ENCODE assay signal across 10 cellular contexts in genomic region chr1:161199506-161200119, GRCh38. TPM values are rescaled to one million over a fixed set of nuclear protein-coding genes. Genes with fewer than 3 reads are reported as not detected.
DNase-seq lines count a peak whose midpoint lies in the region; ATAC-seq and TF ChIP-seq lines count a peak whose summit lies in the region.
"Had no signal": no experiment of that assay in that cellular context is flagged by ENCODE, and none has a peak within 500 bp of the region (broad histone marks: within the 10 kb centered on the region; RNA-seq: fewer than 3 reads in every experiment).

No MANE protein-coding gene starts in this region.

- H3K9me3 Mint-ChIP-seq in CD4-positive, CD25-positive, alpha-beta regulatory T cell: no peaks in the 10 kb centered on the region
- no peaks in the 10 kb centered on the region for H3K9me3 Mint-ChIP-seq in activated T-helper 2 cell treated with anti-CD3 and anti-CD28 coated beads, Interferon-gamma antibody, Interleukin-2, Interleukin-4, amounts not matched to agents 10 μg/mL and 5 μg/mL and 100 μg/mL, durations not matched to agents 14 hours and 24 hours and 36 hours

- peaks cover 47% of the 10 kb centered on the region for H3K4me1 ChIP-seq in CD4-positive, CD25-positive, alpha-beta regulatory T cell (ENCODE audit: control insufficient read depth, insufficient read depth, low read length, poor library complexity, severe bottlenecking)
- H3K4me1 ChIP-seq in esophagus squamous epithelium: peaks cover 43 to 93% (median 84%) of the 10 kb centered on the region in 3 donors
- peaks cover 44% of the 10 kb centered on the region for H3K4me1 ChIP-seq in ovary (ENCODE audit: insufficient read depth)

- no peaks in the 10 kb centered on the region for H3K9me3 ChIP-seq in CD4-positive, CD25-positive, alpha-beta regulatory T cell (ENCODE audit: control insufficient read depth in 2 of 2, low read length in 2 of 2)
- no peaks in the 10 kb centered on the region for H3K9me3 ChIP-seq in esophagus squamous epithelium
- no peaks in the 10 kb centered on the region for H3K9me3 ChIP-seq in ovary

- H3K27me3 Mint-ChIP-seq in CD4-positive, CD25-positive, alpha-beta regulatory T cell: peaks cover 4% of the 10 kb centered on the region
- no peaks in the 10 kb centered on the region for H3K27me3 Mint-ChIP-seq in activated T-helper 2 cell treated with anti-CD3 and anti-CD28 coated beads, Interferon-gamma antibody, Interleukin-2, Interleukin-4, amounts not matched to agents 10 μg/mL and 5 μg/mL and 100 μg/mL, durations not matched to agents 14 hours and 24 hours and 36 hours (ENCODE audit: low read depth)

- DNase-seq in CD4-positive, CD25-positive, alpha-beta regulatory T cell: no peak
- no peak for DNase-seq in RWPE1 (ENCODE audit: low spot score)
- DNase-seq in esophagus squamous epithelium (lab: John Stamatoyannopoulos, UW): no peak
- DNase-seq in ovary: peak in 3 of 5 donors; percentile 56 to 61 (median 60)
- no peak for DNase-seq in activated T-helper 2 cell treated with anti-CD3 and anti-CD28 coated beads, Interferon-gamma antibody, Interleukin-2, Interleukin-4, amounts not matched to agents 10 μg/mL and 5 μg/mL and 100 μg/mL, durations not matched to agents 14 hours and 24 hours and 36 hours (ENCODE audit: low spot score)
- DNase-seq: stimulated activated CD4-positive, alpha-beta T cell treated with anti-CD3 and anti-CD28 coated beads, Interleukin-15, amount 100 ng/mL, for 24 hours had no signal

- ATAC-seq in CD4-positive, CD25-positive, alpha-beta regulatory T cell (ENCODE audit: low read depth in 2 of 2): no peak
- ATAC-seq in GM21423 (IDR thresholded peaks at IDR 0.05; ENCODE audit: unreplicated experiment): no peak
- no peak for ATAC-seq in HG02759 (IDR thresholded peaks at IDR 0.05; ENCODE audit: unreplicated experiment)
- no peak for ATAC-seq in HG03442 (IDR thresholded peaks at IDR 0.05; ENCODE audit: unreplicated experiment)

- TF ChIP-seq POLR2A in esophagus squamous epithelium (IDR thresholded peaks at IDR 0.05): no peak
- TF ChIP-seq POLR2A in ovary (IDR thresholded peaks at IDR 0.05): no peak

- H3K4me3 ChIP-seq in CD4-positive, CD25-positive, alpha-beta regulatory T cell (ENCODE audit: low read depth, low read length): peak overlapping the region; percentile 61
- peak overlapping the region in 1 of 4 donors; percentile 65 for H3K4me3 ChIP-seq in esophagus squamous epithelium
- H3K4me3 ChIP-seq in ovary: no peak overlapping the region

- intact Hi-C loops in esophagus squamous epithelium (cut with DNase I) (no loop called here), ovary (cut with DNase I) (loop anchor here in 2 of 4 donors (10.0 kb wide), 1 partner anchor 185 kb away; no protein-coding TSS in a partner anchor)
- intact Hi-C loops in activated T-helper 2 cell treated with anti-CD3 and anti-CD28 coated beads, Interferon-gamma antibody, Interleukin-2, Interleukin-4, amounts not matched to agents 10 μg/mL and 5 μg/mL and 100 μg/mL, durations not matched to agents 14 hours and 24 hours and 36 hours (cut with micrococcal nuclease): loop anchor here (5.0 kb wide), 2 partner anchors 32 to 108 kb away; partner anchors contain the start of genes MPZ and PPOX

- peaks cover 8% of the 10 kb centered on the region for H3K36me3 ChIP-seq in CD4-positive, CD25-positive, alpha-beta regulatory T cell (ENCODE audit: control insufficient read depth, insufficient read depth, low read length)
- H3K36me3 ChIP-seq in esophagus squamous epithelium (peaks cover 0 to 13% (median 0%) of the 10 kb centered on the region in 3 donors), ovary (no peaks in the 10 kb centered on the region)

- TF ChIP-seq CTCF in RWPE1 (conservative IDR thresholded peaks at IDR 0.05; ENCODE audit: low read depth) (no peak), esophagus squamous epithelium (IDR thresholded peaks at IDR 0.05) (no peak), ovary (IDR thresholded peaks at IDR 0.05) (no peak)

- H3K4me3 Mint-ChIP-seq in CD4-positive, CD25-positive, alpha-beta regulatory T cell: peak overlapping the region; percentile 7 to 97 (median 82)
- H3K4me3 Mint-ChIP-seq in activated T-helper 2 cell treated with anti-CD3 and anti-CD28 coated beads, Interferon-gamma antibody, Interleukin-2, Interleukin-4, amounts not matched to agents 10 μg/mL and 5 μg/mL and 100 μg/mL, durations not matched to agents 14 hours and 24 hours and 36 hours (ENCODE audit: low read depth): no peak overlapping the region

- CTCF ChIA-PET in RWPE1 (lab: Yijun Ruan, JAX): interaction anchor here (0.7 to 1.0 kb wide), 2 partner anchors 13 to 182 kb away, joined by 3 to 4 read pairs; no protein-coding TSS in a partner anchor

- WGBS in esophagus squamous epithelium, 2 donors: 24 to 43% methylated on average over 4 to 5 of the region's 5 CpGs
- 36 to 50% (median 36%) methylated on average over 5 of the region's 5 CpGs for WGBS in ovary, 3 donors

- peaks cover 10% of the 10 kb centered on the region for H3K36me3 Mint-ChIP-seq in CD4-positive, CD25-positive, alpha-beta regulatory T cell
- peaks cover 21% of the 10 kb centered on the region for H3K36me3 Mint-ChIP-seq in activated T-helper 2 cell treated with anti-CD3 and anti-CD28 coated beads, Interferon-gamma antibody, Interleukin-2, Interleukin-4, amounts not matched to agents 10 μg/mL and 5 μg/mL and 100 μg/mL, durations not matched to agents 14 hours and 24 hours and 36 hours (ENCODE audit: low read depth)

- peak overlapping the region; percentile 90 for H3K27ac ChIP-seq in CD4-positive, CD25-positive, alpha-beta regulatory T cell (ENCODE audit: insufficient read depth, low read length, poor library complexity, severe bottlenecking)
- peak overlapping the region; percentile 80 for H3K27ac ChIP-seq in RWPE1
- H3K27ac ChIP-seq in esophagus squamous epithelium: peak overlapping the region; percentile 90 to 99 (median 97)
- H3K27ac ChIP-seq in ovary: peak overlapping the region; percentile 96

- peaks cover 15 to 69% (median 39%) of the 10 kb centered on the region in 4 donors for H3K4me1 Mint-ChIP-seq in CD4-positive, CD25-positive, alpha-beta regulatory T cell
- H3K4me1 Mint-ChIP-seq in activated T-helper 2 cell treated with anti-CD3 and anti-CD28 coated beads, Interferon-gamma antibody, Interleukin-2, Interleukin-4, amounts not matched to agents 10 μg/mL and 5 μg/mL and 100 μg/mL, durations not matched to agents 14 hours and 24 hours and 36 hours (ENCODE audit: low read depth): peaks cover 35% of the 10 kb centered on the region

- peak overlapping the region; percentile 98 to 99 (median 99) for H3K27ac Mint-ChIP-seq in CD4-positive, CD25-positive, alpha-beta regulatory T cell
- H3K27ac Mint-ChIP-seq in activated T-helper 2 cell treated with anti-CD3 and anti-CD28 coated beads, Interferon-gamma antibody, Interleukin-2, Interleukin-4, amounts not matched to agents 10 μg/mL and 5 μg/mL and 100 μg/mL, durations not matched to agents 14 hours and 24 hours and 36 hours: no peak overlapping the region

- no peaks in the 10 kb centered on the region for H3K27me3 ChIP-seq in CD4-positive, CD25-positive, alpha-beta regulatory T cell (ENCODE audit: control insufficient read depth, insufficient read depth, low read length)
- no peaks in the 10 kb centered on the region for H3K27me3 ChIP-seq in esophagus squamous epithelium
- H3K27me3 ChIP-seq in ovary: no peaks in the 10 kb centered on the region

- POLR2A ChIA-PET in RWPE1 (lab: Yijun Ruan, JAX; ENCODE audit: low non-redundant PET): no interaction called here

- TF ChIP-seq EP300 in ovary (IDR thresholded peaks at IDR 0.05): no peak

RNA-seq across cellular contexts. Expression of gene ADAMTS4, which starts 0.8 kb away (rescaled TPM):
- total RNA-seq in CD4-positive, CD25-positive, alpha-beta regulatory T cell: 5.3 TPM
- 1 to 10 TPM in 1 of 4 donors, under 1 TPM in 2, not detected in 1; 0.36 to 1.4 (median 0.37) TPM for polyA plus RNA-seq in CD4-positive, CD25-positive, alpha-beta regulatory T cell
- total RNA-seq in esophagus squamous epithelium (1 to 10 TPM; 1.3 to 2.6 (median 1.8) TPM), ovary (100 to 1,000 TPM in 4 of 7 donors, 10 to 100 TPM in 3; 40.7 to 437 (median 103) TPM)
- polyA plus RNA-seq in ovary: 10 to 100 TPM in 1 of 2 donors, under 1 TPM in 1; 0.90 to 19.4 TPM
- total RNA-seq in activated T-helper 2 cell treated with anti-CD3 and anti-CD28 coated beads, Interferon-gamma antibody, Interleukin-2, Interleukin-4, amounts not matched to agents 10 μg/mL and 5 μg/mL and 100 μg/mL, durations not matched to agents 14 hours and 24 hours and 36 hours: 0.05 and 0.09 TPM in 2 replicates

RNA-seq across cellular contexts. Expression of gene NDUFS2, which starts 2.6 kb away (rescaled TPM):
- total RNA-seq in CD4-positive, CD25-positive, alpha-beta regulatory T cell: 67.5 TPM
- polyA plus RNA-seq in CD4-positive, CD25-positive, alpha-beta regulatory T cell: 100 to 1,000 TPM; 107 to 128 (median 117) TPM
- total RNA-seq in esophagus squamous epithelium (100 to 1,000 TPM in 2 of 4 donors, 10 to 100 TPM in 2; 77.7 to 140 (median 93.7) TPM), ovary (100 to 1,000 TPM in 4 of 7 donors, 10 to 100 TPM in 3; 90.7 to 137 (median 105) TPM)
- polyA plus RNA-seq in ovary: 100 to 1,000 TPM in 1 of 2 donors, 10 to 100 TPM in 1; 76.2 to 140 TPM
- 79.0 and 91.5 TPM in 2 replicates for total RNA-seq in activated T-helper 2 cell treated with anti-CD3 and anti-CD28 coated beads, Interferon-gamma antibody, Interleukin-2, Interleukin-4, amounts not matched to agents 10 μg/mL and 5 μg/mL and 100 μg/mL, durations not matched to agents 14 hours and 24 hours and 36 hours

RNA-seq across cellular contexts. Expression of gene FCER1G, which starts 15.5 kb away (rescaled TPM):
- total RNA-seq in CD4-positive, CD25-positive, alpha-beta regulatory T cell: 2.9 TPM
- polyA plus RNA-seq in CD4-positive, CD25-positive, alpha-beta regulatory T cell: 100 to 1,000 TPM in 2 of 4 donors, 10 to 100 TPM in 2; 48.4 to 121 (median 101) TPM
- 10 to 100 TPM in 2 of 4 donors, 1 to 10 TPM in 2; 1.6 to 50.4 (median 25.4) TPM for total RNA-seq in esophagus squamous epithelium
- 10 to 100 TPM in 4 of 7 donors, 1 to 10 TPM in 3; 7.1 to 38.0 (median 19.3) TPM for total RNA-seq in ovary
- 100 to 1,000 TPM in 1 of 2 donors, 10 to 100 TPM in 1; 38.3 to 270 TPM for polyA plus RNA-seq in ovary
- total RNA-seq in activated T-helper 2 cell treated with anti-CD3 and anti-CD28 coated beads, Interferon-gamma antibody, Interleukin-2, Interleukin-4, amounts not matched to agents 10 μg/mL and 5 μg/mL and 100 μg/mL, durations not matched to agents 14 hours and 24 hours and 36 hours: 0.60 and 0.71 TPM in 2 replicates

RNA-seq across cellular contexts. Expression of gene B4GALT3, which starts 22.3 kb away (rescaled TPM):
- 68.1 TPM for total RNA-seq in CD4-positive, CD25-positive, alpha-beta regulatory T cell
- 100 to 1,000 TPM in 1 of 4 donors, 10 to 100 TPM in 3; 75.6 to 104 (median 84.9) TPM for polyA plus RNA-seq in CD4-positive, CD25-positive, alpha-beta regulatory T cell
- total RNA-seq in esophagus squamous epithelium: 10 to 100 TPM; 16.1 to 29.9 (median 18.1) TPM
- total RNA-seq in ovary: 10 to 100 TPM; 23.1 to 40.6 (median 28.8) TPM
- polyA plus RNA-seq in ovary: 10 to 100 TPM; 24.2 to 44.0 TPM
- 57.5 and 57.6 TPM in 2 replicates for total RNA-seq in activated T-helper 2 cell treated with anti-CD3 and anti-CD28 coated beads, Interferon-gamma antibody, Interleukin-2, Interleukin-4, amounts not matched to agents 10 μg/mL and 5 μg/mL and 100 μg/mL, durations not matched to agents 14 hours and 24 hours and 36 hours

RNA-seq across cellular contexts. Expression of gene APOA2, which starts 23.8 kb away (rescaled TPM):
- not detected for total RNA-seq in CD4-positive, CD25-positive, alpha-beta regulatory T cell
- not detected for polyA plus RNA-seq in CD4-positive, CD25-positive, alpha-beta regulatory T cell
- total RNA-seq in esophagus squamous epithelium: not detected
- total RNA-seq in ovary: 1 to 10 TPM in 1 of 7 donors, under 1 TPM in 1, not detected in 5; 0.85 to 4.3 TPM
- not detected for polyA plus RNA-seq in ovary
- total RNA-seq in activated T-helper 2 cell treated with anti-CD3 and anti-CD28 coated beads, Interferon-gamma antibody, Interleukin-2, Interleukin-4, amounts not matched to agents 10 μg/mL and 5 μg/mL and 100 μg/mL, durations not matched to agents 14 hours and 24 hours and 36 hours: not detected in 2 replicates
- total RNA-seq: frontal cortex had no signal

Comparison
In these comparisons a context has a peak if more than half of its experiments do, and no peak if none do; other contexts are left out.
1. DNase-seq: peak in ovary (3 of 5); none in CD4-positive, CD25-positive, alpha-beta regulatory T cell (0 of 3), RWPE1 (single experiment), esophagus squamous epithelium (single experiment) and activated T-helper 2 cell treated with anti-CD3 and anti-CD28 coated beads, Interferon-gamma antibody, Interleukin-2, Interleukin-4, amounts not matched to agents 10 μg/mL and 5 μg/mL and 100 μg/mL, durations not matched to agents 14 hours and 24 hours and 36 hours (single experiment).
2. Peak in every context shown above with its lines, with median percentiles within 50 percentile points of each other: H3K27ac ChIP-seq.